Comparison of ENCODE assay signal across 8 cellular contexts in the genomic region with DNA sequence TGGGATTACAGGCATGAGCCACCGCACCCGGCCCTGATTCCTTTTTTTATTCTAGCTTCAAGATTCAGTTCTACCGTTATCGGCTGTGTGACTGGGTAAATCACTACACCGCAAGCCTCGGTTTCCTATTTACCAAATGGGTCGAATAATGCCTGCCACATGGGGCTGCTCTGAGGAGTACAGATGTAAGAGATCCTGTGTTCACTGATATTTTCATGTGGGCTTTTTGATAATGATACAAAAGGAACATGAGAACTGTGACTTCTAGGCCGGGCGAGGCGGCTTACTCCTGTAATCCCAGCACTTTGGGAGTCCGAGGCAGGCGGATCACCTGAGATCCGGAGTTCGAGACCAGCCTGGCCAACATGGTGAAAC. TPM values are rescaled to one million over a fixed set of nuclear protein-coding genes. Genes with fewer than 3 reads are reported as not detected.
A peak's percentile ranks its signal among the peaks of the same experiment; 100 is the strongest.
DNase-seq lines count a peak whose midpoint lies in the region; ATAC-seq, FAIRE-seq and TF ChIP-seq lines count a peak whose summit lies in the region.

No MANE protein-coding gene starts in this region.

- H3K4me3 Mint-ChIP-seq in activated CD8-positive, alpha-beta memory T cell treated with anti-CD3 and anti-CD28 coated beads, Interleukin-2, amount 10 ng/mL, durations not matched to agents 7 days and 5 days, result peak overlapping the region; percentile 83

- no peak for FAIRE-seq in GM19239 (lab: Jason Lieb, UNC)

- H3K27me3 ChIP-seq in cardiac muscle cell, result no peaks in the 10 kb centered on the region
- no peaks in the 10 kb centered on the region for H3K27me3 ChIP-seq in left lung
- H3K27me3 ChIP-seq in transverse colon, result no peaks in the 10 kb centered on the region

- peak overlapping the region; percentile 96 for H3K27ac Mint-ChIP-seq in activated CD8-positive, alpha-beta memory T cell treated with anti-CD3 and anti-CD28 coated beads, Interleukin-2, amount 10 ng/mL, durations not matched to agents 7 days and 5 days

- H3K4me1 Mint-ChIP-seq in activated CD8-positive, alpha-beta memory T cell treated with anti-CD3 and anti-CD28 coated beads, Interleukin-2, amount 10 ng/mL, durations not matched to agents 7 days and 5 days, result peaks cover 33% of the 10 kb centered on the region

- peaks cover 24% of the 10 kb centered on the region for H3K36me3 ChIP-seq in cardiac muscle cell
- peaks cover 0 to 34% of the 10 kb centered on the region in 2 donors for H3K36me3 ChIP-seq in left lung
- H3K36me3 ChIP-seq in transverse colon, result peaks cover 0 to 13% (median 4%) of the 10 kb centered on the region in 4 donors
- peaks cover 4% of the 10 kb centered on the region for H3K36me3 ChIP-seq in mucosa of descending colon (ENCODE audit: low read depth)

- no peak for TF ChIP-seq CTCF in cardiac muscle cell (IDR thresholded peaks at IDR 0.05; ENCODE audit: low read depth, low read length)
- TF ChIP-seq CTCF in left lung (IDR thresholded peaks at IDR 0.05), result no peak
- TF ChIP-seq CTCF in transverse colon (IDR thresholded peaks at IDR 0.05), result no peak
- TF ChIP-seq CTCF in mucosa of descending colon (IDR thresholded peaks at IDR 0.05), result no peak

- H3K27ac ChIP-seq in cardiac muscle cell (peak overlapping the region; percentile 83), left lung (peak overlapping the region; percentile 90 to 93), transverse colon (peak overlapping the region; percentile 89 to 97 (median 92))

- intact Hi-C loops in Right ventricle myocardium inferior (cut with DNase I) (loop anchor here (1.0 to 5.0 kb wide), 4 partner anchors 26 to 117 kb away; a partner anchor contains a TSS), left lung (cut with DNase I) (no loop called here), transverse colon (cut with DNase I; ENCODE audit: low total_unique reads) (loop anchor here (2.0 kb wide), 1 partner anchor 26 kb away; a partner anchor contains a TSS), mucosa of descending colon (cut with DNase I, micrococcal nuclease) (no loop called here)

- in situ Hi-C loops in transverse colon (cut with MboI; ENCODE audit: low pct_ligation_motif_present in 1 of 4, low pct_unique_long_range_greater_than_20kb in 1 of 4, low sequenced_read_pairs in 3 of 4), result loop anchor here in 1 of 4 donors (10.0 kb wide), 1 partner anchor 94 kb away; no protein-coding TSS in a partner anchor

- H3K4me1 ChIP-seq in cardiac muscle cell (ENCODE audit: low read depth) (peaks cover 9% of the 10 kb centered on the region), left lung (peaks cover 9 to 15% of the 10 kb centered on the region in 2 donors), transverse colon (peaks cover 7 to 17% (median 8%) of the 10 kb centered on the region in 4 donors), mucosa of descending colon (ENCODE audit: low read depth) (peaks cover 20% of the 10 kb centered on the region)

- H3K9me3 ChIP-seq in cardiac muscle cell (ENCODE audit: low read depth) (no peaks in the 10 kb centered on the region), left lung (no peaks in the 10 kb centered on the region), transverse colon (no peaks in the 10 kb centered on the region), mucosa of descending colon (no peaks in the 10 kb centered on the region)

- CTCF ChIA-PET in activated CD8-positive, alpha-beta memory T cell treated with anti-CD3 and anti-CD28 coated beads, Interleukin-2, amount 10 ng/mL, durations not matched to agents 7 days and 5 days (lab: Charles Lee), result interaction anchor here (0.8 to 1.9 kb wide), 7 partner anchors 47 to 327 kb away, joined by 3 to 6 read pairs (median 3); no protein-coding TSS in a partner anchor

- no peak for TF ChIP-seq POLR2A in transverse colon (IDR thresholded peaks at IDR 0.05)

- no peaks in the 10 kb centered on the region for H3K9me3 Mint-ChIP-seq in activated CD8-positive, alpha-beta memory T cell treated with anti-CD3 and anti-CD28 coated beads, Interleukin-2, amount 10 ng/mL, durations not matched to agents 7 days and 5 days (ENCODE audit: low read depth)

- H3K4me3 ChIP-seq in cardiac muscle cell (peak overlapping the region; percentile 98), left lung (peak overlapping the region; percentile 66 to 98), transverse colon (peak overlapping the region; percentile 18 to 100 (median 80)), mucosa of descending colon (no peak overlapping the region)

- H3K27me3 Mint-ChIP-seq in activated CD8-positive, alpha-beta memory T cell treated with anti-CD3 and anti-CD28 coated beads, Interleukin-2, amount 10 ng/mL, durations not matched to agents 7 days and 5 days, result peaks cover 2% of the 10 kb centered on the region

- peaks cover 30% of the 10 kb centered on the region for H3K36me3 Mint-ChIP-seq in activated CD8-positive, alpha-beta memory T cell treated with anti-CD3 and anti-CD28 coated beads, Interleukin-2, amount 10 ng/mL, durations not matched to agents 7 days and 5 days

- WGBS in transverse colon (ENCODE audit: low coverage in 1 of 2), 2 donors, result 76% methylated on average over 14 of the region's 14 CpGs; no CpG with 5 or more reads in 1 of the 2 donors

- DNase-seq in cardiac muscle cell (ENCODE audit: low read depth in 1 of 2, low spot score in 1 of 2) (no peak), Right ventricle myocardium inferior (ENCODE audit: missing footprints) (no peak), left lung (no peak), transverse colon (no peak), mucosa of descending colon (no peak), GM19239 (ENCODE audit: insufficient read length, low spot score) (no peak), NCI-H345 (lab: John Stamatoyannopoulos, UW) (no peak)
- no peak for DNase-seq in activated CD8-positive, alpha-beta memory T cell treated with anti-CD3 and anti-CD28 coated beads, Interleukin-2, amount 10 ng/mL, durations not matched to agents 7 days and 5 days

- TF ChIP-seq EP300 in transverse colon (IDR thresholded peaks at IDR 0.05; ENCODE audit: low read depth), result no peak

- ATAC-seq in Right ventricle myocardium inferior (no peak), left lung (no peak), mucosa of descending colon (no peak)
- ATAC-seq in activated CD8-positive, alpha-beta memory T cell treated with anti-CD3 and anti-CD28 coated beads, Interleukin-2, amount 10 ng/mL, durations not matched to agents 7 days and 5 days, result no peak

RNA-seq across cellular contexts. Expression of a gene that starts 0.7 kb away (rescaled TPM):
- total RNA-seq in cardiac muscle cell (220 and 354 TPM in 2 replicates), Right ventricle myocardium inferior (185 TPM), left lung (100 to 1,000 TPM; 166 to 249 TPM), transverse colon (100 to 1,000 TPM in 3 of 4 donors, 10 to 100 TPM in 1; 84.4 to 188 (median 140) TPM), mucosa of descending colon (100 to 1,000 TPM; 154 to 213 (median 193) TPM)
- 71.1 and 104 TPM in 2 replicates for polyA plus RNA-seq in cardiac muscle cell
- total RNA-seq in activated CD8-positive, alpha-beta memory T cell treated with anti-CD3 and anti-CD28 coated beads, Interleukin-2, amount 10 ng/mL, durations not matched to agents 7 days and 5 days, result 100 to 1,000 TPM; 284 to 365 TPM

RNA-seq across cellular contexts. Expression of a gene that starts 26.2 kb away (rescaled TPM):
- total RNA-seq in cardiac muscle cell (47.1 and 73.5 TPM in 2 replicates), Right ventricle myocardium inferior (129 TPM), left lung (100 to 1,000 TPM; 131 to 258 TPM), transverse colon (1,000 to 10,000 TPM; 1,079 to 3,856 (median 3,214) TPM), mucosa of descending colon (1,000 to 10,000 TPM in 2 of 3 donors, 100 to 1,000 TPM in 1; 914 to 2,582 (median 1,654) TPM)
- 43.6 and 69.0 TPM in 2 replicates for polyA plus RNA-seq in cardiac muscle cell
- total RNA-seq in activated CD8-positive, alpha-beta memory T cell treated with anti-CD3 and anti-CD28 coated beads, Interleukin-2, amount 10 ng/mL, durations not matched to agents 7 days and 5 days, result not detected

RNA-seq across cellular contexts. Expression of a gene that starts 51.6 kb away (rescaled TPM):
- total RNA-seq in cardiac muscle cell (67.8 and 87.2 TPM in 2 replicates), Right ventricle myocardium inferior (16.5 TPM), left lung (10 to 100 TPM; 37.1 to 63.3 TPM), transverse colon (10 to 100 TPM; 17.7 to 61.0 (median 35.4) TPM), mucosa of descending colon (10 to 100 TPM; 20.5 to 45.3 (median 31.8) TPM)
- 51.3 and 52.4 TPM in 2 replicates for polyA plus RNA-seq in cardiac muscle cell
- total RNA-seq in activated CD8-positive, alpha-beta memory T cell treated with anti-CD3 and anti-CD28 coated beads, Interleukin-2, amount 10 ng/mL, durations not matched to agents 7 days and 5 days, result 100 to 1,000 TPM; 109 to 139 TPM

Comparison
In these comparisons a context has a peak if more than half of its experiments do, and no peak if none do; other contexts are left out.
1. RNA of a gene that starts 26.2 kb away (total RNA-seq): 1,079 to 3,856 TPM in transverse colon, 914 to 2,582 TPM in mucosa of descending colon, 131 to 258 TPM in left lung, 129 TPM in Right ventricle myocardium inferior (single experiment) and 47.1 to 73.5 TPM in cardiac muscle cell; not detected in activated CD8-positive, alpha-beta memory T cell treated with anti-CD3 and anti-CD28 coated beads, Interleukin-2, amount 10 ng/mL, durations not matched to agents 7 days and 5 days; every median in the first group is over 10 times any median in the second.
2. intact Hi-C loops: an anchor here in Right ventricle myocardium inferior (1.0 to 5.0 kb wide) and transverse colon (2.0 kb wide); none called in left lung and mucosa of descending colon.
3. Peak in every context shown above with its lines, with median percentiles within 50 percentile points of each other: H3K27ac ChIP-seq.